In genomic region chr5:59466271-59466670, GRCh38 we compare ENCODE assay signal across 28 cellular contexts.
DNase-seq lines count a peak whose midpoint lies in the region; ATAC-seq and TF ChIP-seq lines count a peak whose summit lies in the region.
"Had no signal": no experiment of that assay in that cellular context is flagged by ENCODE, and none has a peak within 500 bp of the region (broad histone marks: within the 10 kb centered on the region; RNA-seq: fewer than 3 reads in every experiment).

No MANE protein-coding gene starts in this region.

- ATAC-seq in right lobe of liver (peak; percentile 83 to 98 (median 98)), HG03571 (IDR thresholded peaks at IDR 0.05; ENCODE audit: unreplicated experiment) (no peak)
- ATAC-seq: gastrocnemius medialis, left cardiac atrium, natural killer cell had no signal

- H3K9me3 ChIP-seq in mammary epithelial cell (replicated peaks; ENCODE audit: insufficient read depth, low read length) (no peaks in the 10 kb centered on the region), hepatocyte (ENCODE audit: low read depth) (no peaks in the 10 kb centered on the region), right lobe of liver (no peaks in the 10 kb centered on the region)
- H3K9me3 ChIP-seq: gastrocnemius medialis, ovary, right atrium auricular region had no signal

- no peak overlapping the region for H3K4me2 ChIP-seq in mammary epithelial cell (ENCODE audit: insufficient read depth, low read depth, low read length)
- H3K4me2 ChIP-seq in hepatocyte = no peak overlapping the region

- H3K9ac ChIP-seq in mammary epithelial cell (ENCODE audit: insufficient read depth, low read length) = no peak overlapping the region

- POLR2A ChIA-PET in MCF 10A (lab: Yijun Ruan, JAX) = no interaction called here

- H3K36me3 ChIP-seq in mammary epithelial cell (ENCODE audit: insufficient read depth, low read length) (no peaks in the 10 kb centered on the region), hepatocyte (replicated peaks; ENCODE audit: insufficient read depth, low read depth) (no peaks in the 10 kb centered on the region), right lobe of liver (no peaks in the 10 kb centered on the region)
- H3K36me3 ChIP-seq: gastrocnemius medialis, ovary, right atrium auricular region had no signal

- H3K4me1 Mint-ChIP-seq in MCF 10A (ENCODE audit: insufficient read depth, unreplicated experiment) (peaks cover 11% of the 10 kb centered on the region), type B pancreatic cell (ENCODE audit: unreplicated experiment) (peaks cover 12% of the 10 kb centered on the region)
- H3K4me1 Mint-ChIP-seq: activated naive CD8-positive, alpha-beta T cell treated with anti-CD3 and anti-CD28 coated beads, Interleukin-2, amount 10 ng/mL, durations not matched to agents 7 days and 5 days; natural killer cell had no signal

- H3K27ac ChIP-seq in mammary epithelial cell (ENCODE audit: insufficient read depth, low read depth, low read length) (no peak overlapping the region), hepatocyte (peak overlapping the region; percentile 5), right lobe of liver (peak overlapping the region; percentile 30 to 77 (median 73))
- H3K27ac ChIP-seq: 22Rv1, ovary, right atrium auricular region, VCaP had no signal

- TF ChIP-seq CTCF in MCF 10A (IDR thresholded peaks at IDR 0.05; ENCODE audit: unreplicated experiment) (no peak), mammary epithelial cell (conservative IDR thresholded peaks at IDR 0.05 in 1 of 2, IDR thresholded peaks at IDR 0.05 in 1 of 2; ENCODE audit: extremely low read depth in 1 of 2, insufficient read depth in 1 of 2, low read depth in 1 of 2, low read length in 2 of 2) (no peak), hepatocyte (IDR thresholded peaks at IDR 0.05; ENCODE audit: poor library complexity) (no peak), right lobe of liver (IDR thresholded peaks at IDR 0.05) (no peak), type B pancreatic cell (conservative IDR thresholded peaks at IDR 0.05) (no peak)

- H2AFZ ChIP-seq in mammary epithelial cell (ENCODE audit: low read depth, low read length) (no peak overlapping the region), hepatocyte (no peak overlapping the region)

- in situ Hi-C loops in mammary epithelial cell (cut with MboI; ENCODE audit: low sequenced_read_pairs in 2 of 2) = no loop called here

- H3K79me2 ChIP-seq in mammary epithelial cell (ENCODE audit: insufficient read depth, low read length) (no peaks in the 10 kb centered on the region), hepatocyte (no peaks in the 10 kb centered on the region)

- CTCF ChIA-PET in MCF 10A (lab: Yijun Ruan, JAX) = interaction anchor here (0.6 kb wide), 1 partner anchor 87 kb away, joined by 3 read pairs; no protein-coding TSS in a partner anchor
- CTCF ChIA-PET in mammary epithelial cell (lab: Charles Lee; ENCODE audit: low non-redundant PET) = no interaction called here

- H3K27me3 Mint-ChIP-seq in MCF 10A (ENCODE audit: insufficient read depth, unreplicated experiment) (no peaks in the 10 kb centered on the region), type B pancreatic cell (no peaks in the 10 kb centered on the region)

- H3K27me3 ChIP-seq in mammary epithelial cell (ENCODE audit: insufficient read depth, low read length) (no peaks in the 10 kb centered on the region), hepatocyte (no peaks in the 10 kb centered on the region), right lobe of liver (no peaks in the 10 kb centered on the region)
- H3K27me3 ChIP-seq: gastrocnemius medialis, ovary, right atrium auricular region had no signal

- no peaks in the 10 kb centered on the region for H3K9me2 ChIP-seq in hepatocyte (replicated peaks; ENCODE audit: insufficient read depth)

- TSS peak; percentile 17 for BruUV-seq in MCF 10A (replicated peaks; lab: Mats Ljungman, UMichigan)
- no TSS peak for BruUV-seq in mammary epithelial cell (replicated peaks; lab: Mats Ljungman, UMichigan)

- H3K9me3 Mint-ChIP-seq in MCF 10A (ENCODE audit: unreplicated experiment) (no peaks in the 10 kb centered on the region), type B pancreatic cell (peaks cover 4% of the 10 kb centered on the region)
- H3K9me3 Mint-ChIP-seq: activated naive CD8-positive, alpha-beta T cell treated with anti-CD3 and anti-CD28 coated beads, Interleukin-2, amount 10 ng/mL, durations not matched to agents 7 days and 5 days; natural killer cell had no signal

- 95% methylated on average over 2 of the region's 2 CpGs for WGBS in mammary epithelial cell (ENCODE audit: low coverage, missing lambda C conversion rate)
- WGBS in hepatocyte (ENCODE audit: low lambda C conversion rate, missing lambda C conversion rate) = 41% methylated on average over 2 of the region's 2 CpGs
- WGBS in right lobe of liver (ENCODE audit: insufficient coverage, low coverage, low lambda C conversion rate, missing lambda C conversion rate) = 6% methylated on average over 2 of the region's 2 CpGs

- H3K4me1 ChIP-seq in mammary epithelial cell (ENCODE audit: insufficient read depth, low read length) (no peaks in the 10 kb centered on the region), hepatocyte (ENCODE audit: insufficient read depth) (no peaks in the 10 kb centered on the region), right lobe of liver (peaks cover 0 to 18% (median 3%) of the 10 kb centered on the region in 4 donors)
- H3K4me1 ChIP-seq: right atrium auricular region had no signal

- intact Hi-C loops in MCF 10A (cut with micrococcal nuclease) = no loop called here
- intact Hi-C loops in mammary epithelial cell (cut with micrococcal nuclease) = no loop called here
- intact Hi-C loops in right lobe of liver (cut with DNase I) = no loop called here

- H4K20me1 ChIP-seq in mammary epithelial cell (ENCODE audit: insufficient read depth, low read length) (no peaks in the 10 kb centered on the region), hepatocyte (ENCODE audit: insufficient read depth, poor library complexity, severe bottlenecking) (no peaks in the 10 kb centered on the region)

- no peak for TF ChIP-seq POLR2A in right lobe of liver (IDR thresholded peaks at IDR 0.05)

- H3K4me3 ChIP-seq in mammary epithelial cell (replicated peaks in 1 of 3; ENCODE audit: insufficient read depth in 1 of 3, low read depth in 2 of 3, low read length in 3 of 3) (no peak overlapping the region), hepatocyte (no peak overlapping the region), right lobe of liver (no peak overlapping the region)
- H3K4me3 ChIP-seq: gastrocnemius medialis, ovary, right atrium auricular region had no signal

- H3K4me3 Mint-ChIP-seq in MCF 10A (ENCODE audit: unreplicated experiment) = no peak overlapping the region
- peak overlapping the region; percentile 53 for H3K4me3 Mint-ChIP-seq in type B pancreatic cell
- H3K4me3 Mint-ChIP-seq: activated naive CD8-positive, alpha-beta T cell treated with anti-CD3 and anti-CD28 coated beads, Interleukin-2, amount 10 ng/mL, durations not matched to agents 7 days and 5 days; natural killer cell had no signal

- H3K36me3 Mint-ChIP-seq in MCF 10A (ENCODE audit: insufficient read depth, unreplicated experiment) = peaks cover 7% of the 10 kb centered on the region
- peaks cover 6% of the 10 kb centered on the region for H3K36me3 Mint-ChIP-seq in type B pancreatic cell
- H3K36me3 Mint-ChIP-seq: activated naive CD8-positive, alpha-beta T cell treated with anti-CD3 and anti-CD28 coated beads, Interleukin-2, amount 10 ng/mL, durations not matched to agents 7 days and 5 days; natural killer cell had no signal

- DNase-seq in MCF 10A (ENCODE audit: unreplicated experiment) = no peak
- DNase-seq in mammary epithelial cell = no peak
- peak; percentile 19 for DNase-seq in hepatocyte (ENCODE audit: low spot score)
- peak in 2 of 3 donors; percentile 23 to 55 for DNase-seq in right lobe of liver
- no peak for DNase-seq in type B pancreatic cell (ENCODE audit: extremely low spot score, unreplicated experiment)
- DNase-seq in stimulated activated naive CD4-positive, alpha-beta T cell treated with Interleukin-2 at 50 U/mL for 16 hours (lab: John Stamatoyannopoulos, UW) = no peak
- no peak for DNase-seq in AML-193 (lab: John Stamatoyannopoulos, UW)
- DNase-seq: activated CD4-positive, alpha-beta T cell treated with anti-CD3 and anti-CD28 coated beads for 48 hours; activated CD8-positive, alpha-beta memory T cell treated with anti-CD3 and anti-CD28 coated beads for 24 hours; activated gamma-delta T cell; activated naive CD8-positive, alpha-beta T cell treated with anti-CD3 and anti-CD28 coated beads, Interleukin-2, amount 10 ng/mL, durations not matched to agents 7 days and 5 days; Calu3; gastrocnemius medialis; left cardiac atrium; MV-4-11; natural killer cell; NCI-H1436 treated with DMSO at 0.1 percent for 48 hours; NCI-H446; NCI-H774; OCI-M1; ovary; SHP77; stimulated activated CD4-positive, alpha-beta T cell treated with anti-CD3 and anti-CD28 coated beads, Interleukin-2, amount 100 ng/mL, for 48 hours; substantia nigra had no signal

- H3K27ac Mint-ChIP-seq in MCF 10A (ENCODE audit: low read depth, unreplicated experiment) (peak overlapping the region; percentile 31), type B pancreatic cell (peak overlapping the region; percentile 46)
- H3K27ac Mint-ChIP-seq: activated naive CD8-positive, alpha-beta T cell treated with anti-CD3 and anti-CD28 coated beads, Interleukin-2, amount 10 ng/mL, durations not matched to agents 7 days and 5 days; natural killer cell had no signal

- dilution Hi-C loops in mammary epithelial cell (cut with HindIII; ENCODE audit: low sequenced_read_pairs) = no loop called here

Comparison
In these comparisons a context has a peak if more than half of its experiments do, and no peak if none do; other contexts are left out.
1. DNase-seq: peak in hepatocyte (single experiment) and right lobe of liver (2 of 3); none in MCF 10A (single experiment), mammary epithelial cell (single experiment), type B pancreatic cell (single experiment), stimulated activated naive CD4-positive, alpha-beta T cell treated with Interleukin-2 at 50 U/mL for 16 hours (single experiment) and AML-193 (0 of 2).